Comparison of ENCODE assay signal across 9 cellular contexts in the genomic region with DNA sequence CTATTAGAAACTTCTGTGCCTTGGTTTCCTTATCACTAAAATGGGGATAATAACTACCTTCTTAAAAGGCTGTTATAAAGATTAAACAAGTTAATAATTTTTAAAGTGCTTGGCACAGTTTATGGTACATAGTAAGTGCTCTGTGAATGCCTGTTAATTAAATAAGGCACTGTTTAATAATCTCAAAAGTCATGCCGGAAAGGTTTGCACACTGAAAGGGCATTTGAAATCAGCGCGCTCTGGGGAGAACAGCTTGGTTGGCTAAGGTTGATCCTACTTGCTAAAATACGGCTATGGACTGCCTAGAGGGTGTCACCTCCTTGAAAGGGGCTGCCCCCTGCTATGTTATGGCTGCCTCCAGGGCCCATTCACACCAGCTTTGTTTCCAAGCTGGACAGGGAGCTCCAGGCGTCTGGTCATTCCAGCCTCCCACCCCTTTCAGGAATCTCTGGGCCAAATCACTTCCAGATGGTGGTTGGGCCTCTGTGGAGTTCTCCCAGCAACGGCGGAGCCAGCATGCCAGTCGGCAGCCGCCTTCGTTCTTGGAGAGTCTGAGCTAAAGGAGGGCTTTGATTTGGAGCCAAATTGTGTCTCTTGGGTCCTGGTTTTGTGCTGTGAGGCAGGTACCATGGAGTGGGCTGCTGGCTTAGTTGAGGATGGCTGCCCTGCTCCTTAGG. TPM values are rescaled to one million over a fixed set of nuclear protein-coding genes. Genes with fewer than 3 reads are reported as not detected.
A peak's percentile ranks its signal among the peaks of the same experiment; 100 is the strongest.
DNase-seq lines count a peak whose midpoint lies in the region; ATAC-seq, FAIRE-seq and TF ChIP-seq lines count a peak whose summit lies in the region.
"Had no signal": no experiment of that assay in that cellular context is flagged by ENCODE, and none has a peak within 500 bp of the region (broad histone marks: within the 10 kb centered on the region; RNA-seq: fewer than 3 reads in every experiment).

No MANE protein-coding gene starts in this region.

- no peak for FAIRE-seq in HepG2 (lab: Jason Lieb, UNC)
- FAIRE-seq in GM19239 (lab: Jason Lieb, UNC): no peak

- H3K27ac ChIP-seq in HepG2 (ENCODE audit: extremely low read length, insufficient read depth, low read length): peak overlapping the region; percentile 1
- H3K27ac ChIP-seq in right lobe of liver: no peak overlapping the region
- H3K27ac ChIP-seq in endodermal cell (ENCODE audit: low read depth, low read length): no peak overlapping the region
- H3K27ac ChIP-seq in aorta (ENCODE audit: low read depth in 1 of 2, low read length in 2 of 2): peak overlapping the region in 1 of 2 donors; percentile 90
- H3K27ac ChIP-seq in MM.1S (ENCODE audit: low read length): no peak overlapping the region

- 90% methylated on average over 9 of the region's 10 CpGs for WGBS in HepG2 (ENCODE audit: low lambda C conversion rate)
- WGBS in right lobe of liver (ENCODE audit: insufficient coverage, low coverage, low lambda C conversion rate, missing lambda C conversion rate): 42% methylated on average over 5 of the region's 10 CpGs
- WGBS in endodermal cell (ENCODE audit: insufficient coverage in 1 of 2, insufficient read length in 1 of 2), 2 experiments: 82 to 93% methylated on average over 7 to 10 of the region's 10 CpGs
- WGBS in aorta, 2 donors: 17 to 18% methylated on average over 10 of the region's 10 CpGs

- ATAC-seq in HepG2 (no peak), right lobe of liver (no peak), aorta (ENCODE audit: low FRiP score) (peak; percentile 83)
- ATAC-seq in activated T-helper 17 cell treated with anti-CD3 and anti-CD28 coated beads, Interleukin-2, amount 50 U/mL, for 72 hours (replicated peaks): no peak

- peak overlapping the region; percentile 68 for H3K27ac Mint-ChIP-seq in endodermal cell
- no peak overlapping the region for H3K27ac Mint-ChIP-seq in activated T-helper 17 cell treated with anti-CD3 and anti-CD28 coated beads, Interleukin-2, amount 50 U/mL, for 72 hours

- H3K4me1 ChIP-seq in HepG2 (ENCODE audit: insufficient read depth, low read length): peaks cover 91% of the 10 kb centered on the region
- peaks cover 0 to 77% (median 28%) of the 10 kb centered on the region in 4 donors for H3K4me1 ChIP-seq in right lobe of liver
- H3K4me1 ChIP-seq in endodermal cell (ENCODE audit: control insufficient read depth, insufficient read depth, low read length): peaks cover 20% of the 10 kb centered on the region
- peaks cover 0 to 1% of the 10 kb centered on the region in 2 donors for H3K4me1 ChIP-seq in aorta (ENCODE audit: control insufficient read depth in 1 of 2, insufficient read depth in 2 of 2, low read length in 2 of 2)
- H3K4me1 ChIP-seq in MM.1S (ENCODE audit: low read length): no peaks in the 10 kb centered on the region

- TF ChIP-seq EP300 in HepG2 (IDR thresholded peaks at IDR 0.05; ENCODE audit: low read depth in 2 of 2, low read length in 2 of 2) (no peak), HepG2 (CRISPR knock-in tag; IDR thresholded peaks at IDR 0.05; ENCODE audit: borderline replicate concordance) (no peak)

- H4K20me1 ChIP-seq in HepG2 (ENCODE audit: insufficient read depth, low read length) (peaks cover 93% of the 10 kb centered on the region), MM.1S (ENCODE audit: insufficient read depth, low read length) (no peaks in the 10 kb centered on the region)

- TF ChIP-seq RAD21 in HepG2 (CRISPR knock-in tag; IDR thresholded peaks at IDR 0.05): no peak

- H3K36me3 ChIP-seq in HepG2 (replicated peaks in 1 of 2; ENCODE audit: control insufficient read depth in 1 of 2, insufficient read depth in 2 of 2, low read length in 2 of 2): peaks cover 11 to 18% of the 10 kb centered on the region in 2 experiments; a peak in 4 of 5 replicates
- no peaks in the 10 kb centered on the region for H3K36me3 ChIP-seq in right lobe of liver
- H3K36me3 ChIP-seq in endodermal cell (ENCODE audit: control insufficient read depth, insufficient read depth, low read length): peaks cover 39% of the 10 kb centered on the region
- no peaks in the 10 kb centered on the region for H3K36me3 ChIP-seq in aorta (ENCODE audit: control insufficient read depth in 1 of 2, insufficient read depth in 2 of 2, low read length in 1 of 2)
- H3K36me3 ChIP-seq in MM.1S (replicated peaks; ENCODE audit: insufficient read depth, low read length): no peaks in the 10 kb centered on the region

- H3K4me3 Mint-ChIP-seq in endodermal cell: no peak overlapping the region
- H3K4me3 Mint-ChIP-seq in activated T-helper 17 cell treated with anti-CD3 and anti-CD28 coated beads, Interleukin-2, amount 50 U/mL, for 72 hours: no peak overlapping the region

- H3K9me2 ChIP-seq in MM.1S (replicated peaks; ENCODE audit: insufficient read depth, low read length): no peaks in the 10 kb centered on the region

- H3F3A ChIP-seq in MM.1S (ENCODE audit: insufficient read depth, low read length): no peaks in the 10 kb centered on the region

- H2AFZ ChIP-seq in HepG2 (ENCODE audit: low read length): no peak overlapping the region
- no peak overlapping the region for H2AFZ ChIP-seq in MM.1S (ENCODE audit: low read length)

- H3K9me3 ChIP-seq in HepG2 (ENCODE audit: low read length) (no peaks in the 10 kb centered on the region), right lobe of liver (no peaks in the 10 kb centered on the region), endodermal cell (ENCODE audit: control insufficient read depth, low read length) (no peaks in the 10 kb centered on the region), aorta (ENCODE audit: control insufficient read depth, low read length) (no peaks in the 10 kb centered on the region), MM.1S (replicated peaks; ENCODE audit: insufficient read depth, low read length) (no peaks in the 10 kb centered on the region)

- H3K9ac ChIP-seq in HepG2 (ENCODE audit: insufficient read depth, low read depth, low read length) (peak overlapping the region; percentile 16; the same call in 1 of the 2 replicates), endodermal cell (ENCODE audit: extremely low read depth, low read length, poor library complexity, severe bottlenecking) (no peak overlapping the region), MM.1S (ENCODE audit: low read length) (no peak overlapping the region)

- H3K27me3 Mint-ChIP-seq in endodermal cell (ENCODE audit: insufficient read depth): no peaks in the 10 kb centered on the region
- no peaks in the 10 kb centered on the region for H3K27me3 Mint-ChIP-seq in activated T-helper 17 cell treated with anti-CD3 and anti-CD28 coated beads, Interleukin-2, amount 50 U/mL, for 72 hours

- H3K36me3 Mint-ChIP-seq in endodermal cell (ENCODE audit: low read depth): peaks cover 5% of the 10 kb centered on the region
- H3K36me3 Mint-ChIP-seq in activated T-helper 17 cell treated with anti-CD3 and anti-CD28 coated beads, Interleukin-2, amount 50 U/mL, for 72 hours (ENCODE audit: low read depth): no peaks in the 10 kb centered on the region

- H3K27me3 ChIP-seq in HepG2 (ENCODE audit: control insufficient read depth in 1 of 2, insufficient read depth in 2 of 2, low read length in 2 of 2) (no peaks in the 10 kb centered on the region; a peak in 1 of 5 replicates), right lobe of liver (no peaks in the 10 kb centered on the region), endodermal cell (ENCODE audit: control insufficient read depth, insufficient read depth, low read length, poor library complexity, severe bottlenecking) (no peaks in the 10 kb centered on the region), aorta (ENCODE audit: control insufficient read depth in 1 of 2, insufficient read depth in 2 of 2, low read length in 1 of 2) (no peaks in the 10 kb centered on the region), MM.1S (replicated peaks; ENCODE audit: insufficient read depth, low read length) (no peaks in the 10 kb centered on the region; the same call in 1 of the 2 replicates)

- H3K9me3 Mint-ChIP-seq in endodermal cell: no peaks in the 10 kb centered on the region
- H3K9me3 Mint-ChIP-seq in activated T-helper 17 cell treated with anti-CD3 and anti-CD28 coated beads, Interleukin-2, amount 50 U/mL, for 72 hours: no peaks in the 10 kb centered on the region

- peaks cover 63% of the 10 kb centered on the region for H3K4me1 Mint-ChIP-seq in endodermal cell
- peaks cover 33% of the 10 kb centered on the region for H3K4me1 Mint-ChIP-seq in activated T-helper 17 cell treated with anti-CD3 and anti-CD28 coated beads, Interleukin-2, amount 50 U/mL, for 72 hours

- TF ChIP-seq CTCF in HepG2 (CRISPR knock-in tag; IDR thresholded peaks at IDR 0.05): no peak
- no peak for TF ChIP-seq CTCF in right lobe of liver (IDR thresholded peaks at IDR 0.05)
- TF ChIP-seq CTCF in endodermal cell (conservative IDR thresholded peaks at IDR 0.05): no peak
- no peak for TF ChIP-seq CTCF in MM.1S (IDR thresholded peaks at IDR 0.05; ENCODE audit: low read length)

- TF ChIP-seq POLR2A in HepG2 (IDR thresholded peaks at IDR 0.05; ENCODE audit: insufficient read depth in 1 of 2, low read depth in 2 of 2, low read length in 2 of 2): no peak
- TF ChIP-seq POLR2A in right lobe of liver (IDR thresholded peaks at IDR 0.05): no peak

- in situ Hi-C loops in HepG2 (cut with HindIII; ENCODE audit: extremely low pct_ligation_motif_present, low pct_unique_long_range_greater_than_20kb): no loop called here

- CTCF ChIA-PET in HepG2 (lab: Yijun Ruan, JAX; ENCODE audit: low intra/inter-chr PET ratio, low total read pairs): no interaction called here

- BruUV-seq in HepG2 (replicated peaks; lab: Mats Ljungman, UMichigan): no TSS peak

- H3K79me2 ChIP-seq in HepG2 (ENCODE audit: insufficient read depth, low read length) (peaks cover 98% of the 10 kb centered on the region), MM.1S (ENCODE audit: low read length) (no peaks in the 10 kb centered on the region)

- H3K4me3 ChIP-seq in HepG2 (replicated peaks in 1 of 3; ENCODE audit: insufficient read depth in 1 of 3, low read depth in 2 of 3, low read length in 3 of 3) (peak overlapping the region in 1 of 3 experiments; percentile 5; a peak in 1 of 6 replicates), right lobe of liver (no peak overlapping the region), endodermal cell (ENCODE audit: low read length) (peak overlapping the region; percentile 94), aorta (ENCODE audit: low read length in 2 of 2) (no peak overlapping the region), MM.1S (ENCODE audit: low read length) (no peak overlapping the region)

- DNase-seq in HepG2 (ENCODE audit: low spot score): no peak
- DNase-seq in right lobe of liver: no peak
- peak; percentile 81 for DNase-seq in endodermal cell
- peak; percentile 22 for DNase-seq in middle frontal gyrus (ENCODE audit: extremely low spot score, low spot score)
- DNase-seq in aorta: peak; percentile 86 to 87
- no peak for DNase-seq in MM.1S
- no peak for DNase-seq in GM19239 (ENCODE audit: insufficient read length, low spot score)
- DNase-seq: activated CD8-positive, alpha-beta memory T cell treated with anti-CD3 and anti-CD28 coated beads, Interleukin-2, amount 50 U/mL, for 4 hours had no signal

- POLR2A ChIA-PET in HepG2 (lab: Yijun Ruan, JAX): interaction anchor here (1.3 to 2.5 kb wide), 2 partner anchors 26 to 89 kb away, joined by 3 to 13 read pairs; no protein-coding TSS in a partner anchor

- peak overlapping the region; percentile 90; the same call in 1 of the 2 replicates for H3K4me2 ChIP-seq in HepG2 (ENCODE audit: low read depth, low read length)
- H3K4me2 ChIP-seq in MM.1S (ENCODE audit: low read depth, low read length): no peak overlapping the region

- intact Hi-C loops in HepG2 (cut with micrococcal nuclease; ENCODE audit: unreplicated experiment) (no loop called here), right lobe of liver (cut with DNase I) (no loop called here), aorta (cut with DNase I) (loop anchor here (5.0 to 10.0 kb wide), 4 partner anchors 33 to 123 kb away; no protein-coding TSS in a partner anchor)

RNA-seq across cellular contexts. Expression of a gene that starts 5.9 kb away (rescaled TPM):
- total RNA-seq in HepG2 (2016; rRNA removed; fragmentation: Illumina TruSeq; extraction: Trizol) (48.8 and 130 TPM in 2 replicates), right lobe of liver (100 to 1,000 TPM in 2 of 6 experiments, 10 to 100 TPM in 4; 48.4 to 109 (median 97.8) TPM), endodermal cell (100 to 1,000 TPM; 212 to 221 TPM), aorta (100 to 1,000 TPM; 157 to 254 TPM)
- total RNA-seq in HepG2 (2016; cell fraction: cytosol; rRNA removed; fragmentation: Illumina TruSeq; extraction: Trizol; ENCODE audit: low read depth): 13.1 and 13.3 TPM in 2 replicates
- 39.2 and 136 TPM in 2 replicates for total RNA-seq in HepG2 (2016; cell fraction: insoluble cytoplasmic fraction; rRNA removed; fragmentation: Illumina TruSeq; extraction: Trizol)
- 18.9 and 22.5 TPM in 2 replicates for total RNA-seq in HepG2 (2016; cell fraction: membrane; rRNA removed; fragmentation: Illumina TruSeq; extraction: Trizol)
- 211 and 228 TPM in 2 replicates for total RNA-seq in HepG2 (2016; cell fraction: nucleus; rRNA removed; fragmentation: Illumina TruSeq; extraction: Trizol)
- polyA plus RNA-seq in HepG2 (2011; rRNA removed) (106 and 126 TPM in 2 replicates), aorta (10 to 100 TPM; 33.3 to 92.6 TPM)
- 92.4 and 98.4 TPM in 2 replicates for polyA plus RNA-seq in HepG2 (2011; cell fraction: cytosol; rRNA removed)
- 739 and 796 TPM in 2 replicates for polyA plus RNA-seq in HepG2 (2011; cell fraction: nucleus; rRNA removed)
- 198 and 216 TPM in 2 replicates for polyA plus RNA-seq in HepG2 (2012)
- polyA plus RNA-seq in HepG2 (2016; cell fraction: cytosol; fragmentation: Illumina TruSeq; extraction: Trizol; ENCODE audit: low read depth): 8.9 and 9.6 TPM in 2 replicates
- polyA plus RNA-seq in HepG2 (2016; cell fraction: insoluble cytoplasmic fraction; fragmentation: Illumina TruSeq; extraction: Trizol; ENCODE audit: low read depth): 41.9 and 44.7 TPM in 2 replicates
- polyA plus RNA-seq in HepG2 (2016; cell fraction: membrane; fragmentation: Illumina TruSeq; extraction: Trizol; ENCODE audit: low read depth): 15.4 and 16.3 TPM in 2 replicates
- 270 and 279 TPM in 2 replicates for polyA plus RNA-seq in HepG2 (2016; cell fraction: nucleus; fragmentation: Illumina TruSeq; extraction: Trizol; ENCODE audit: insufficient read depth, low read depth)
- 277 and 558 TPM in 2 replicates for polyA minus RNA-seq in HepG2 (2011; rRNA and poly(A)+ RNA removed; ENCODE audit: low replicate concordance)
- polyA minus RNA-seq in HepG2 (2011; cell fraction: cytosol; rRNA and poly(A)+ RNA removed): 259 and 274 TPM in 2 replicates
- polyA minus RNA-seq in HepG2 (2011; cell fraction: nucleus; rRNA and poly(A)+ RNA removed): 831 and 1,056 TPM in 2 replicates
- 86.0 TPM for polyA plus RNA-seq in endodermal cell (2013, experiment 1 of 2)
- 96.0 TPM for polyA plus RNA-seq in endodermal cell (2013, experiment 2 of 2)
- total RNA-seq in activated T-helper 17 cell treated with anti-CD3 and anti-CD28 coated beads, Interleukin-2, amount 50 U/mL, for 72 hours: 10 to 100 TPM; 22.5 to 23.6 TPM

Comparison
In these comparisons a context has a peak if more than half of its experiments do, and no peak if none do; other contexts are left out.
1. DNase-seq: peak in endodermal cell (single experiment), middle frontal gyrus (single experiment) and aorta (2 of 2); none in HepG2 (single experiment), right lobe of liver (0 of 3), MM.1S (single experiment) and GM19239 (single experiment).
2. intact Hi-C loops: an anchor here in aorta (5.0 to 10.0 kb wide); none called in HepG2 and right lobe of liver.